ENCODE assay signal across 25 cellular contexts in the genomic region with DNA sequence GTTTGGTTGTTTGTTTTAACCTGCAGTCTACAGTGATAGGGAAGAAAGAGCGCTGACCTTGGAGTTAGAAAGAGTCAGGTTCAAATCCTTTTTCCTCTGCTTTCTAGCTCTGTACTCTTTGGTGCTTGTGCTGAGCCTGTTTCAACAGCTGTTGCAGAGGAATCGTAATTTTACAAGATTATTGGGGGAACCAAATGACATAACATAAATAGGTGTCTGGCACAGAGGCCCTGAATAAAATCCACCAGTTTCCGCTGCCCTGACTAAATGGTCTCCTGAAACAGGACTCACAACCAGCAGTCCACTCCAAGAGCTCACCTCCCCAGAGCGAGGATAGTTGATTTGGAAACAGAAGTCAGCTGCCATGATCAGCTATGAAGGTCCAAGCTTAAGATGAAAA.
DNase-seq lines count a peak whose midpoint lies in the region; ATAC-seq and TF ChIP-seq lines count a peak whose summit lies in the region.
"Had no signal": no experiment of that assay in that cellular context is flagged by ENCODE, and none has a peak within 500 bp of the region (broad histone marks: within the 10 kb centered on the region; RNA-seq: fewer than 3 reads in every experiment).

No MANE protein-coding gene starts in this region.

- peaks cover 71% of the 10 kb centered on the region for H3K4me1 Mint-ChIP-seq in osteocyte (ENCODE audit: unreplicated experiment)
- H3K4me1 Mint-ChIP-seq: activated CD4-positive, alpha-beta memory T cell treated with anti-CD3 and anti-CD28 coated beads, Interleukin-2, amount 10 ng/mL, durations not matched to agents 7 days and 5 days; neural progenitor cell had no signal

- H3K4me3 ChIP-seq in ACC112 (ENCODE audit: low read depth, low read length): no peak overlapping the region
- no peak overlapping the region for H3K4me3 ChIP-seq in RWPE2 (ENCODE audit: severe bottlenecking)
- H3K4me3 ChIP-seq in fibroblast of lung (replicated peaks in 1 of 4; ENCODE audit: control extremely low read depth in 1 of 4, insufficient read depth in 1 of 4, low read depth in 3 of 4, low read length in 4 of 4): no peak overlapping the region
- H3K4me3 ChIP-seq: BLaER1, neural progenitor cell, stomach, tibial nerve had no signal

- no peak overlapping the region for H3K4me3 Mint-ChIP-seq in osteocyte (ENCODE audit: unreplicated experiment)
- H3K4me3 Mint-ChIP-seq: activated CD4-positive, alpha-beta memory T cell treated with anti-CD3 and anti-CD28 coated beads, Interleukin-2, amount 10 ng/mL, durations not matched to agents 7 days and 5 days; H9; neural progenitor cell had no signal

- H3K4me1 ChIP-seq in ACC112 (ENCODE audit: control insufficient read depth, insufficient read depth, low read length, unreplicated experiment) (peaks cover 35% of the 10 kb centered on the region), RWPE2 (ENCODE audit: insufficient read depth, poor library complexity, severe bottlenecking) (peaks cover 26% of the 10 kb centered on the region), fibroblast of lung (ENCODE audit: control insufficient read depth, extremely low read depth, insufficient read depth, low read length) (peaks cover 21% of the 10 kb centered on the region)
- H3K4me1 ChIP-seq: neural progenitor cell had no signal

- H3K27me3 Mint-ChIP-seq in osteocyte (ENCODE audit: unreplicated experiment): no peaks in the 10 kb centered on the region
- H3K27me3 Mint-ChIP-seq: activated CD4-positive, alpha-beta memory T cell treated with anti-CD3 and anti-CD28 coated beads, Interleukin-2, amount 10 ng/mL, durations not matched to agents 7 days and 5 days had no signal

- H3K27me3 ChIP-seq in ACC112 (ENCODE audit: insufficient read depth, low read length) (no peaks in the 10 kb centered on the region), RWPE2 (ENCODE audit: insufficient read depth, poor library complexity, severe bottlenecking) (no peaks in the 10 kb centered on the region), fibroblast of lung (ENCODE audit: control insufficient read depth, insufficient read depth, low read length) (no peaks in the 10 kb centered on the region)
- H3K27me3 ChIP-seq: BLaER1, neural progenitor cell, stomach, tibial nerve had no signal

- H3K27ac ChIP-seq in ACC112 (ENCODE audit: low read depth, low read length) (peak overlapping the region; percentile 25; the same call in 1 of the 2 replicates), RWPE2 (ENCODE audit: poor library complexity, severe bottlenecking) (peak overlapping the region; percentile 65), fibroblast of lung (ENCODE audit: insufficient read depth, low read length) (peak overlapping the region; percentile 9)
- H3K27ac ChIP-seq: BLaER1, neural progenitor cell, tibial nerve had no signal

- peak overlapping the region; percentile 43 for H3K27ac Mint-ChIP-seq in osteocyte (ENCODE audit: unreplicated experiment)
- H3K27ac Mint-ChIP-seq: activated CD4-positive, alpha-beta memory T cell treated with anti-CD3 and anti-CD28 coated beads, Interleukin-2, amount 10 ng/mL, durations not matched to agents 7 days and 5 days; H9; neural progenitor cell had no signal

- H4K20me1 ChIP-seq in fibroblast of lung (ENCODE audit: control insufficient read depth, extremely low read depth, insufficient read depth, low read length): no peaks in the 10 kb centered on the region
- H4K20me1 ChIP-seq: BLaER1 had no signal

- no peaks in the 10 kb centered on the region for H3K79me2 ChIP-seq in ACC112 (ENCODE audit: control insufficient read depth, insufficient read depth, low read length, unreplicated experiment)
- H3K79me2 ChIP-seq in fibroblast of lung (ENCODE audit: control insufficient read depth, insufficient read depth, low read length): no peaks in the 10 kb centered on the region

- H3K9me3 ChIP-seq in RWPE2 (ENCODE audit: severe bottlenecking): no peaks in the 10 kb centered on the region
- no peaks in the 10 kb centered on the region for H3K9me3 ChIP-seq in fibroblast of lung (ENCODE audit: control insufficient read depth, insufficient read depth, low read depth, low read length)
- H3K9me3 ChIP-seq: BLaER1, stomach, tibial nerve had no signal

- no peaks in the 10 kb centered on the region for H3K36me3 ChIP-seq in ACC112 (ENCODE audit: insufficient read depth, low read length)
- no peaks in the 10 kb centered on the region for H3K36me3 ChIP-seq in RWPE2 (ENCODE audit: low read depth)
- no peaks in the 10 kb centered on the region for H3K36me3 ChIP-seq in fibroblast of lung (ENCODE audit: control insufficient read depth, insufficient read depth, low read length)
- H3K36me3 ChIP-seq: BLaER1, neural progenitor cell, stomach, tibial nerve had no signal

- H3K9ac ChIP-seq in fibroblast of lung (ENCODE audit: insufficient read depth, low read length): no peak overlapping the region
- H3K9ac ChIP-seq: BLaER1, neural progenitor cell had no signal

- no peak for TF ChIP-seq CTCF in RWPE2 (IDR thresholded peaks at IDR 0.05; ENCODE audit: poor library complexity, severe bottlenecking)
- TF ChIP-seq CTCF in fibroblast of lung (conservative IDR thresholded peaks at IDR 0.05 in 1 of 2, IDR thresholded peaks at IDR 0.05 in 1 of 2; ENCODE audit: low read depth in 1 of 2, low read length in 2 of 2): no peak
- no peak for TF ChIP-seq CTCF in osteocyte (IDR thresholded peaks at IDR 0.05)

- DNase-seq in RWPE2 (ENCODE audit: low spot score) (no peak), fibroblast of lung (ENCODE audit: low read depth in 2 of 2) (no peak), osteocyte (ENCODE audit: extremely low spot score, unreplicated experiment) (no peak), COLO668 (lab: John Stamatoyannopoulos, UW; ENCODE audit: unreplicated experiment) (no peak)
- no peak for DNase-seq in activated CD8-positive, alpha-beta memory T cell treated with anti-CD3 and anti-CD28 coated beads, Interleukin-2, amount 50 U/mL, for 48 hours
- no peak for DNase-seq in stimulated activated CD4-positive, alpha-beta T cell treated with anti-CD3 and anti-CD28 coated beads, Interleukin-15, amount 100 ng/mL, for 24 hours
- DNase-seq: activated CD4-positive, alpha-beta memory T cell treated with anti-CD3 and anti-CD28 coated beads, Interleukin-2, amount 10 ng/mL, durations not matched to agents 7 days and 5 days; activated effector memory CD4-positive, alpha-beta T cell treated with anti-CD3 and anti-CD28 coated beads, Interleukin-2, amount 50 U/mL, for 16 hours; activated T-cell treated with anti-CD3 and anti-CD28 coated beads for 4 hours; Calu3; effector CD8-positive, alpha-beta T cell; H9; left cardiac atrium; MM.1S; NCI-H1417 treated with DMSO at 0.1 percent for 48 hours; NCI-H510A; RPMI8226; stimulated activated CD4-positive, alpha-beta T cell treated with anti-CD3 and anti-CD28 coated beads, Interleukin-12 subunit alpha, Interleukin-12 subunit beta, amount 100 ng/mL, for 4 hours; stomach had no signal

- H3K36me3 Mint-ChIP-seq in osteocyte (ENCODE audit: unreplicated experiment): no peaks in the 10 kb centered on the region
- H3K36me3 Mint-ChIP-seq: neural progenitor cell had no signal

- no peak overlapping the region for H3K4me2 ChIP-seq in fibroblast of lung (ENCODE audit: extremely low read depth, insufficient read depth, low read length)
- H3K4me2 ChIP-seq: BLaER1, neural progenitor cell had no signal

- ATAC-seq in RWPE2 (ENCODE audit: low read depth) (no peak; the same call in 2 of the 3 replicates), GM18909 (IDR thresholded peaks at IDR 0.05; ENCODE audit: poor library complexity, unreplicated experiment) (no peak)
- ATAC-seq: activated CD4-positive, CD25-positive, alpha-beta regulatory T cell treated with anti-CD3 and anti-CD28 coated beads, Interleukin-2, amount 50 U/mL, for 24 hours; left cardiac atrium had no signal

- peaks cover under 1% of the 10 kb centered on the region for H3K9me3 Mint-ChIP-seq in osteocyte (ENCODE audit: unreplicated experiment)
- H3K9me3 Mint-ChIP-seq: activated CD4-positive, alpha-beta memory T cell treated with anti-CD3 and anti-CD28 coated beads, Interleukin-2, amount 10 ng/mL, durations not matched to agents 7 days and 5 days; H9; neural progenitor cell had no signal

- H2AFZ ChIP-seq in ACC112 (ENCODE audit: low read length, unreplicated experiment) (peak overlapping the region; percentile 51), fibroblast of lung (ENCODE audit: low read length) (no peak overlapping the region)
- H2AFZ ChIP-seq: neural progenitor cell had no signal

Comparison
In these comparisons a context has a peak if more than half of its experiments do, and no peak if none do; other contexts are left out.
1. H3K27ac ChIP-seq: peak in every context shown above with its lines; median percentile 65 in RWPE2; 25 in ACC112; 9 in fibroblast of lung.